ENCODE assay signal across 8 cellular contexts in the genomic region with DNA sequence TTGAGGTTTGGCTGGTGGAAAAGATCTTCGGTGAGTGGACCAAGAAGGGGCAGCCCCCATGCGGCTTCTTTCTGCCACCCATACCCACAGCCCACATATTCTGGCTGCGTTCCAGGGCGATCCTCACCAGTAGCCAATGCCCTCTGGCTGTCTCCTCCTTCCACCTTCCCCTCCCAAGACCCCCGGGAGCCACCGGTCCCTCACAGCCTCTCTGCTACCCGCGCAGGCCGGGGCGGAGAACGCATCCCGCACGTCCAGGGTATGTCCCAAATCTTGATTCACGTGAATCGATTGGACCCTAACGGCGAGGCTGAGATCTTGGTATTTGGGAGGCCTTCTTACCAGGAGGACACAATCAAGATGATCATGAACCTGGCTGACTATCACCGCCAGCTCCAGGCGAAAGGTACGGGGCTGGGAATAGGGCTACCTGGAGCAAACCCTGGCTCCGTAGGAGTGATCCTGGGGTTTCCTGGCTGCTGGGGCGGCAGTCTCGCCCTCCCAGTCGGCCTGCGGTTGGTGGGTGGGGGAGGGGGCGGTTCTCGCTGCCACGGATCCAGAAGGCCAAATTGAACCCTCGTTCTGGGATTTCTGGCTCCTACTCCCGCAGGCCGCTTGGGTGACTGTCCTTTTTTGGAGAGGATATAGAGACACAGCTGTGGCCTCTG. TPM values are rescaled to one million over a fixed set of nuclear protein-coding genes. Genes with fewer than 3 reads are reported as not detected.
"Had no signal": no experiment of that assay in that cellular context is flagged by ENCODE, and none has a peak within 500 bp of the region (broad histone marks: within the 10 kb centered on the region; RNA-seq: fewer than 3 reads in every experiment).

No MANE protein-coding gene starts in this region.

- H3K9ac ChIP-seq: GM23248 had no signal

- H3K36me3 ChIP-seq: HAP-1 had no signal

- H3K9me3 ChIP-seq: HAP-1 had no signal

- H3K27ac ChIP-seq: GM23248 had no signal

- H3K4me1 ChIP-seq: HAP-1 had no signal

- ATAC-seq: HCT116 had no signal

- DNase-seq: GM23248, GOT3, HFFc6, IMR-90, KBM-7 had no signal

- H2AFZ ChIP-seq: GM23248 had no signal

- H3K4me3 ChIP-seq: GM23248, HAP-1 had no signal

RNA-seq across cellular contexts. Expression of a gene that starts 0.5 kb away (rescaled TPM):
- total RNA-seq: GM23248, HFFc6, HT-29, IMR-90 had no signal
- polyA plus RNA-seq: GM23248, IMR-90 had no signal

RNA-seq across cellular contexts. Expression of a gene that starts 6.7 kb away (rescaled TPM):
- total RNA-seq: GM23248, HFFc6, HT-29, IMR-90 had no signal
- polyA plus RNA-seq: GM23248, IMR-90 had no signal

RNA-seq across cellular contexts. Expression of a gene that starts 8.9 kb away (rescaled TPM):
- total RNA-seq: GM23248, HFFc6, HT-29, IMR-90 had no signal
- polyA plus RNA-seq: GM23248, IMR-90 had no signal

RNA-seq across cellular contexts. Expression of a gene that starts 31.6 kb away (rescaled TPM):
- total RNA-seq: HFFc6, HT-29, IMR-90 had no signal
